10 cellular contexts compared by ENCODE assay signal in genomic region chr7:75756340-75757297, GRCh38. TPM values are rescaled to one million over a fixed set of nuclear protein-coding genes. Genes with fewer than 3 reads are reported as not detected.
DNase-seq lines count a peak whose midpoint lies in the region; ATAC-seq, FAIRE-seq and TF ChIP-seq lines count a peak whose summit lies in the region.
"Had no signal": no experiment of that assay in that cellular context is flagged by ENCODE, and none has a peak within 500 bp of the region (broad histone marks: within the 10 kb centered on the region; RNA-seq: fewer than 3 reads in every experiment).

No MANE protein-coding gene starts in this region.

- DNase-seq in NCI-H1436 (lab: John Stamatoyannopoulos, UW): peak; percentile 18
- no peak for DNase-seq in NCI-H1436 treated with DMSO at 0.1 percent for 48 hours (lab: John Stamatoyannopoulos, UW)
- DNase-seq in NCI-H526 treated with DMSO at 0.1 percent for 48 hours (lab: John Stamatoyannopoulos, UW): peak; percentile 52
- DNase-seq in chondrocyte (ENCODE audit: low spot score): no peak
- DNase-seq in progenitor cell of endocrine pancreas (ENCODE audit: low spot score, unreplicated experiment): no peak
- no peak for DNase-seq in GM12891 (ENCODE audit: insufficient read length, low spot score)

- H3K27me3 Mint-ChIP-seq in chondrocyte (ENCODE audit: low read depth) (no peaks in the 10 kb centered on the region), progenitor cell of endocrine pancreas (no peaks in the 10 kb centered on the region)

- H3K27ac Mint-ChIP-seq in chondrocyte (ENCODE audit: unreplicated experiment): no peak overlapping the region
- no peak overlapping the region for H3K27ac Mint-ChIP-seq in progenitor cell of endocrine pancreas

- ATAC-seq in GM19324 (IDR thresholded peaks at IDR 0.05; ENCODE audit: low FRiP score, unreplicated experiment) (no peak), GM18520 (IDR thresholded peaks at IDR 0.05; ENCODE audit: unreplicated experiment) (no peak)

- FAIRE-seq in GM12891 (lab: Jason Lieb, UNC): no peak

- TF ChIP-seq POLR2A in GM12891 (IDR thresholded peaks at IDR 0.05; ENCODE audit: low read depth, low read length): no peak

- H3K36me3 Mint-ChIP-seq in chondrocyte (ENCODE audit: low read depth) (no peaks in the 10 kb centered on the region), progenitor cell of endocrine pancreas (ENCODE audit: insufficient read depth) (no peaks in the 10 kb centered on the region)

- peak; percentile 77 for TF ChIP-seq CTCF in chondrocyte (IDR thresholded peaks at IDR 0.05)
- TF ChIP-seq CTCF in progenitor cell of endocrine pancreas (IDR thresholded peaks at IDR 0.05; ENCODE audit: unreplicated experiment): peak; percentile 61

- H3K9me3 Mint-ChIP-seq in chondrocyte (ENCODE audit: low read depth) (no peaks in the 10 kb centered on the region), progenitor cell of endocrine pancreas (ENCODE audit: low read depth) (no peaks in the 10 kb centered on the region)

- H3K4me1 Mint-ChIP-seq in chondrocyte (ENCODE audit: low read depth) (peaks cover 5% of the 10 kb centered on the region), progenitor cell of endocrine pancreas (ENCODE audit: low read depth) (no peaks in the 10 kb centered on the region)

- H3K4me3 Mint-ChIP-seq in chondrocyte (ENCODE audit: unreplicated experiment) (no peak overlapping the region), progenitor cell of endocrine pancreas (ENCODE audit: low read depth) (no peak overlapping the region)

TF ChIP-seq in GM12891, 5 proteins besides CTCF, POLR2A, EP300 and RAD21:
- TF ChIP-seq PAX5 (IDR thresholded peaks at IDR 0.05; ENCODE audit: insufficient read depth, low read length, severe bottlenecking) (no peak), TAF1 (IDR thresholded peaks at IDR 0.05; ENCODE audit: low read depth, low read length) (no peak), POU2F2 (IDR thresholded peaks at IDR 0.05; ENCODE audit: low read depth, low read length) (no peak), SPI1 (IDR thresholded peaks at IDR 0.05; ENCODE audit: low read depth, low read length) (no peak), POLR2AphosphoS5 (IDR thresholded peaks at IDR 0.05; ENCODE audit: low read depth, low read length) (no peak)

RNA-seq across cellular contexts. Expression of gene CCL26, which starts 15.4 kb away (rescaled TPM):
- total RNA-seq in chondrocyte (not detected in 3 replicates), progenitor cell of endocrine pancreas (not detected in 2 replicates)
- polyA plus RNA-seq in GM12891 (2012; ENCODE audit: low read depth, missing spikeins): not detected
- total RNA-seq: activated CD8-positive, alpha-beta memory T cell treated with anti-CD3 and anti-CD28 coated beads for 36 hours; skeletal muscle tissue had no signal

RNA-seq across cellular contexts. Expression of gene HIP1, which starts 17.9 kb away (rescaled TPM):
- total RNA-seq in chondrocyte (45.0 to 87.6 TPM (median 46.6 TPM) in 3 replicates), progenitor cell of endocrine pancreas (61.1 and 66.6 TPM in 2 replicates)
- 1.6 TPM for polyA plus RNA-seq in GM12891 (2012; ENCODE audit: low read depth, missing spikeins)

RNA-seq across cellular contexts. Expression of gene CCL24, which starts 57.0 kb away (rescaled TPM):
- total RNA-seq in chondrocyte: not detected in 3 replicates
- not detected in 2 replicates for total RNA-seq in progenitor cell of endocrine pancreas
- not detected for polyA plus RNA-seq in GM12891 (2012; ENCODE audit: low read depth, missing spikeins)
- total RNA-seq: activated CD8-positive, alpha-beta memory T cell treated with anti-CD3 and anti-CD28 coated beads for 36 hours; skeletal muscle tissue had no signal

Comparison
In these comparisons a context has a peak if more than half of its experiments do, and no peak if none do; other contexts are left out.
1. DNase-seq: peak in NCI-H1436 (single experiment) and NCI-H526 treated with DMSO at 0.1 percent for 48 hours (single experiment); none in NCI-H1436 treated with DMSO at 0.1 percent for 48 hours (single experiment), chondrocyte (single experiment), progenitor cell of endocrine pancreas (single experiment) and GM12891 (single experiment).